In genomic region chr9:128374221-128374675, GRCh38 we compare ENCODE assay signal across 14 cellular contexts. TPM values are rescaled to one million over a fixed set of nuclear protein-coding genes. Genes with fewer than 3 reads are reported as not detected.
DNase-seq lines count a peak whose midpoint lies in the region; TF ChIP-seq lines count a peak whose summit lies in the region.
"Had no signal": no experiment of that assay in that cellular context is flagged by ENCODE, and none has a peak within 500 bp of the region (broad histone marks: within the 10 kb centered on the region; RNA-seq: fewer than 3 reads in every experiment).

No MANE protein-coding gene starts in this region.

- H3K4me3 Mint-ChIP-seq in nephron progenitor cell = no peak overlapping the region

- peaks cover 17% of the 10 kb centered on the region for H3K36me3 Mint-ChIP-seq in nephron progenitor cell (ENCODE audit: low read depth)

- H3K4me1 Mint-ChIP-seq in nephron progenitor cell = peaks cover 34% of the 10 kb centered on the region

- H3K27ac ChIP-seq in layer of hippocampus (ENCODE audit: low read depth, low read length) = peak overlapping the region; percentile 99
- H3K27ac ChIP-seq in osteoblast (ENCODE audit: low read depth, low read length) = no peak overlapping the region
- H3K27ac ChIP-seq: SJSA1 had no signal

- peaks cover 59% of the 10 kb centered on the region for H3K79me2 ChIP-seq in osteoblast (ENCODE audit: insufficient read depth, low read length)

- no peak for TF ChIP-seq CTCF in osteoblast (IDR thresholded peaks at IDR 0.05; ENCODE audit: extremely low read depth, low read depth, low read length)
- TF ChIP-seq CTCF in nephron progenitor cell (IDR thresholded peaks at IDR 0.05) = no peak

- peak in 51 of 58 donors; percentile 29 to 96 (median 81) for DNase-seq in anterior cingulate cortex (lab: John Stamatoyannopoulos, UW)
- peak; percentile 46 for DNase-seq in osteoblast (ENCODE audit: insufficient read length, low spot score, missing footprints)
- DNase-seq in nephron progenitor cell = no peak
- DNase-seq in cerebellar nuclear complex (lab: John Stamatoyannopoulos, UW) = no peak
- no peak for DNase-seq in NCI-H748 treated with DMSO at 0.1 percent for 48 hours (lab: John Stamatoyannopoulos, UW)
- no peak for DNase-seq in NCI-H1417 (lab: John Stamatoyannopoulos, UW)
- DNase-seq: GDM1, NCI-H1436 treated with DMSO at 0.1 percent for 48 hours, NCI-H2029 treated with DMSO at 0.1 percent for 48 hours, NCI-H774, PC-3 had no signal

- no peaks in the 10 kb centered on the region for H3K9me3 Mint-ChIP-seq in nephron progenitor cell

- H3K9me3 ChIP-seq in osteoblast (ENCODE audit: low read depth, low read length) = no peaks in the 10 kb centered on the region
- H3K9me3 ChIP-seq: SJSA1 had no signal

- H3K27me3 Mint-ChIP-seq in nephron progenitor cell (ENCODE audit: low read depth, poor library complexity) = no peaks in the 10 kb centered on the region

- H3K27me3 ChIP-seq in layer of hippocampus (ENCODE audit: control insufficient read depth, insufficient read depth, low read length) = no peaks in the 10 kb centered on the region
- H3K27me3 ChIP-seq in osteoblast (ENCODE audit: insufficient read depth, low read length) = no peaks in the 10 kb centered on the region
- H3K27me3 ChIP-seq: SJSA1 had no signal

- H3K4me1 ChIP-seq in osteoblast (ENCODE audit: insufficient read depth, low read length) = peaks cover 20% of the 10 kb centered on the region

- peaks cover 7% of the 10 kb centered on the region for H4K20me1 ChIP-seq in osteoblast (ENCODE audit: insufficient read depth, low read length)

- no peak overlapping the region for H3K4me2 ChIP-seq in osteoblast (ENCODE audit: insufficient read depth, low read length)

- H3K4me3 ChIP-seq in osteoblast (ENCODE audit: insufficient read depth, low read length) = no peak overlapping the region
- H3K4me3 ChIP-seq: GM12878, SJSA1 had no signal

- no peak overlapping the region for H3K27ac Mint-ChIP-seq in nephron progenitor cell

- no peak overlapping the region for H2AFZ ChIP-seq in osteoblast (ENCODE audit: low read length)

- H3K36me3 ChIP-seq in osteoblast (ENCODE audit: insufficient read depth, low read length) = peaks cover 14% of the 10 kb centered on the region

RNA-seq across cellular contexts. Expression of gene URM1, which starts 3.1 kb away (rescaled TPM):
- total RNA-seq in osteoblast = 29.2 and 35.1 TPM in 2 replicates

RNA-seq across cellular contexts. Expression of gene SLC27A4, which starts 33.9 kb away (rescaled TPM):
- 21.4 and 23.0 TPM in 2 replicates for total RNA-seq in osteoblast

RNA-seq across cellular contexts. Expression of gene CERCAM, which starts 46.4 kb away (rescaled TPM):
- total RNA-seq in osteoblast = 186 and 195 TPM in 2 replicates

RNA-seq across cellular contexts. Expression of gene COQ4, which starts 51.6 kb away (rescaled TPM):
- total RNA-seq in osteoblast = 34.7 and 34.8 TPM in 2 replicates

RNA-seq across cellular contexts. Expression of gene TRUB2, which starts 52.0 kb away (rescaled TPM):
- total RNA-seq in osteoblast = 16.2 and 16.3 TPM in 2 replicates

Comparison
In these comparisons a context has a peak if more than half of its experiments do, and no peak if none do; other contexts are left out.
1. DNase-seq: peak in anterior cingulate cortex (51 of 58) and osteoblast (single experiment); none in nephron progenitor cell (single experiment), cerebellar nuclear complex (0 of 2), NCI-H748 treated with DMSO at 0.1 percent for 48 hours (single experiment) and NCI-H1417 (0 of 3).